8 cellular contexts compared by ENCODE assay signal in the genomic region with DNA sequence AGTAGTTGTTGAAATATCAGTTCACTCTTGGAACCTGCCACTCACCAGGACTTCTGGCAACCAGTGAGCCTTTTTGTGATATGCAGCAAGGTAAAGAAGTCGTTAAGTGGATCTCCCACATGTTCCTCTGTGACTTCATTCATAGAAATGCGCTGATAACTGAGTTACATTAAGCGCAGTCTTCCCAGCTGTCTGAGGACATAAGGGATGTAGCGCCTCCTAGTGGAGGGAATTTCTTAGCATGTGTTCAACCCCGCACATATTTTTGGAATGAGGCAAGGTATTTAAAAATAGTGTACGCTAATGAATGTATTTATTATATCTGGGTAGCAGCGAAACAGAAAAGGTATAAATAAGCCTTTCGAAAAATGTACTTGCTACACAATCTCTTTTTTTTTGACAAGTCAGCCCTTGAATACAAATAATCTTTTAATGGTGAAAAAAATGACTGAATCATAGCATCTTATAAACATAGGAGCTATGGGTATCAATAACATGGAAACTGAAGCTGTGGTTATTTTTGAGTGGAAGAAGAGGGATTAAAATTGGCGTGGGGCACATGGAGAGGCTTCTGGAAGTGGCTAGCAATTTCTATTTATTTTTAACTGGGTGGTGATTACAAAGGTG. TPM values are rescaled to one million over a fixed set of nuclear protein-coding genes. Genes with fewer than 3 reads are reported as not detected.
DNase-seq lines count a peak whose midpoint lies in the region; ATAC-seq, FAIRE-seq and TF ChIP-seq lines count a peak whose summit lies in the region.

No MANE protein-coding gene starts in this region.

- H3K9me3 Mint-ChIP-seq in activated CD4-positive, alpha-beta memory T cell treated with anti-CD3 and anti-CD28 coated beads for 36 hours = no peaks in the 10 kb centered on the region

- no peaks in the 10 kb centered on the region for H3K36me3 Mint-ChIP-seq in activated CD4-positive, alpha-beta memory T cell treated with anti-CD3 and anti-CD28 coated beads for 36 hours

- no peaks in the 10 kb centered on the region for H3K4me1 Mint-ChIP-seq in activated CD4-positive, alpha-beta memory T cell treated with anti-CD3 and anti-CD28 coated beads for 36 hours (ENCODE audit: low read depth)

- no peaks in the 10 kb centered on the region for H3K36me3 ChIP-seq in pancreas

- intact Hi-C loops in activated CD4-positive, alpha-beta memory T cell treated with anti-CD3 and anti-CD28 coated beads for 36 hours (cut with micrococcal nuclease) = loop anchor here (2.0 kb wide), 1 partner anchor 243 kb away; no protein-coding TSS in a partner anchor
- intact Hi-C loops in pancreas (cut with DNase I) = loop anchor here in 2 of 3 donors (10.0 kb wide), 2 partner anchors 233 to 243 kb away; no protein-coding TSS in a partner anchor

- CTCF ChIA-PET in activated CD4-positive, alpha-beta memory T cell treated with anti-CD3 and anti-CD28 coated beads for 36 hours (lab: Charles Lee) = interaction anchor here (0.5 to 3.6 kb wide), 11 partner anchors 11 to 400 kb away, joined by 3 to 31 read pairs (median 4); no protein-coding TSS in a partner anchor

- H3K4me3 ChIP-seq in AG10803 (ENCODE audit: low read length) (no peak overlapping the region), pancreas (no peak overlapping the region)

- peak; percentile 80 for FAIRE-seq in GM18507 (lab: Jason Lieb, UNC)
- FAIRE-seq in pancreas (lab: Jason Lieb, UNC) = peak; percentile 82

- POLR2A ChIA-PET in activated CD4-positive, alpha-beta memory T cell treated with anti-CD3 and anti-CD28 coated beads for 36 hours (lab: Charles Lee) = no interaction called here

- no peaks in the 10 kb centered on the region for H3K27me3 ChIP-seq in pancreas

- H3K9me3 ChIP-seq in pancreas = no peaks in the 10 kb centered on the region

- ATAC-seq in pancreas (peak; percentile 84 to 91 (median 90)), GM21737 (IDR thresholded peaks at IDR 0.05; ENCODE audit: unreplicated experiment) (no peak)

- TF ChIP-seq CTCF in AG10803 (conservative IDR thresholded peaks at IDR 0.05; ENCODE audit: low read length) = peak; percentile 79
- TF ChIP-seq CTCF in pancreas (IDR thresholded peaks at IDR 0.05) = peak; percentile 71 to 79 (median 76)

- H3K27me3 Mint-ChIP-seq in activated CD4-positive, alpha-beta memory T cell treated with anti-CD3 and anti-CD28 coated beads for 36 hours = peaks cover 10% of the 10 kb centered on the region

- WGBS in pancreas, 2 donors = 1 to 2% methylated on average over 9 of the region's 9 CpGs

- H3K4me3 Mint-ChIP-seq in activated CD4-positive, alpha-beta memory T cell treated with anti-CD3 and anti-CD28 coated beads for 36 hours = no peak overlapping the region

- H3K27ac ChIP-seq in pancreas = no peak overlapping the region

- peaks cover 0 to 4% (median 0%) of the 10 kb centered on the region in 3 donors for H3K4me1 ChIP-seq in pancreas

- DNase-seq in AG10803 (ENCODE audit: low read depth) (peak; percentile 95), GM18507 (ENCODE audit: extremely low spot score, insufficient read length, low read depth) (peak; percentile 36), HK-2 (ENCODE audit: unreplicated experiment) (peak; percentile 65), NCI-H510A (lab: John Stamatoyannopoulos, UW) (peak; percentile 42), germinal center (ENCODE audit: low spot score) (peak; percentile 54), pancreas (peak in 4 of 6 donors; percentile 26 to 67 (median 60))
- peak; percentile 43 for DNase-seq in activated CD4-positive, alpha-beta memory T cell treated with anti-CD3 and anti-CD28 coated beads for 36 hours

- H3K27ac Mint-ChIP-seq in activated CD4-positive, alpha-beta memory T cell treated with anti-CD3 and anti-CD28 coated beads for 36 hours = no peak overlapping the region

RNA-seq across cellular contexts. Expression of gene PALM2AKAP2, which starts 38.0 kb away (rescaled TPM):
- under 1 TPM in 1 of 2 experiments, not detected in 1; 0.36 TPM for total RNA-seq in activated CD4-positive, alpha-beta memory T cell treated with anti-CD3 and anti-CD28 coated beads for 36 hours
- 1 to 10 TPM in 3 of 6 donors, under 1 TPM in 2, not detected in 1; 0.83 to 5.5 (median 2.3) TPM for total RNA-seq in pancreas
- under 1 TPM; 0.35 to 0.46 TPM for polyA plus RNA-seq in pancreas

Comparison
In these comparisons a context has a peak if more than half of its experiments do, and no peak if none do; other contexts are left out.
1. DNase-seq: peak in every context shown above with its lines; median percentile 95 in AG10803; 65 in HK-2; 60 in pancreas; 54 in germinal center; 43 in activated CD4-positive, alpha-beta memory T cell treated with anti-CD3 and anti-CD28 coated beads for 36 hours; 42 in NCI-H510A; 36 in GM18507.